19 cellular contexts compared by ENCODE assay signal in genomic region chr18:77078671-77079070, GRCh38. TPM values are rescaled to one million over a fixed set of nuclear protein-coding genes. Genes with fewer than 3 reads are reported as not detected.
DNase-seq lines count a peak whose midpoint lies in the region; TF ChIP-seq lines count a peak whose summit lies in the region.
"Had no signal": no experiment of that assay in that cellular context is flagged by ENCODE, and none has a peak within 500 bp of the region (broad histone marks: within the 10 kb centered on the region; RNA-seq: fewer than 3 reads in every experiment).

No MANE protein-coding gene starts in this region.

- peak overlapping the region; percentile 13 for H3K27ac Mint-ChIP-seq in activated CD4-positive, alpha-beta T cell treated with anti-CD3 and anti-CD28 coated beads, Interleukin-2, amount 10 ng/mL, durations not matched to agents 7 days and 5 days
- H3K27ac Mint-ChIP-seq in activated CD4-positive, alpha-beta T cell treated with anti-CD3 and anti-CD28 coated beads, Interleukin-2, amount 10 ng/mL, durations not matched to agents 24 days and 14 days = no peak overlapping the region
- H3K27ac Mint-ChIP-seq in immature natural killer cell = peak overlapping the region; percentile 84 to 95 (median 93)

- no peaks in the 10 kb centered on the region for H3K27me3 ChIP-seq in smooth muscle cell (ENCODE audit: low read depth)
- H3K27me3 ChIP-seq in MM.1S (replicated peaks; ENCODE audit: insufficient read depth, low read length) = no peaks in the 10 kb centered on the region
- H3K27me3 ChIP-seq: cardiac muscle cell, hepatocyte had no signal

- H3K4me1 Mint-ChIP-seq in activated CD4-positive, alpha-beta T cell treated with anti-CD3 and anti-CD28 coated beads, Interleukin-2, amount 10 ng/mL, durations not matched to agents 7 days and 5 days = peaks cover 71% of the 10 kb centered on the region
- peaks cover 60% of the 10 kb centered on the region for H3K4me1 Mint-ChIP-seq in activated CD4-positive, alpha-beta T cell treated with anti-CD3 and anti-CD28 coated beads, Interleukin-2, amount 10 ng/mL, durations not matched to agents 24 days and 14 days
- peaks cover 94 to 100% of the 10 kb centered on the region in 2 donors for H3K4me1 Mint-ChIP-seq in immature natural killer cell

- H3K79me2 ChIP-seq in smooth muscle cell (ENCODE audit: low read depth) = no peaks in the 10 kb centered on the region
- H3K79me2 ChIP-seq in MM.1S (ENCODE audit: low read length) = peaks cover 5% of the 10 kb centered on the region; the same call in 1 of the 2 replicates

- H2AFZ ChIP-seq in smooth muscle cell (ENCODE audit: low read depth) (no peak overlapping the region), MM.1S (ENCODE audit: low read length) (no peak overlapping the region)
- H2AFZ ChIP-seq: hepatocyte had no signal

- no peaks in the 10 kb centered on the region for H3K4me1 ChIP-seq in smooth muscle cell (ENCODE audit: low read depth)
- peaks cover 14% of the 10 kb centered on the region; the same call in 1 of the 2 replicates for H3K4me1 ChIP-seq in MM.1S (ENCODE audit: low read length)

- H3K9me2 ChIP-seq in MM.1S (replicated peaks; ENCODE audit: insufficient read depth, low read length) = no peaks in the 10 kb centered on the region

- no peaks in the 10 kb centered on the region for H3K9me3 Mint-ChIP-seq in activated CD4-positive, alpha-beta T cell treated with anti-CD3 and anti-CD28 coated beads, Interleukin-2, amount 10 ng/mL, durations not matched to agents 7 days and 5 days
- no peaks in the 10 kb centered on the region for H3K9me3 Mint-ChIP-seq in activated CD4-positive, alpha-beta T cell treated with anti-CD3 and anti-CD28 coated beads, Interleukin-2, amount 10 ng/mL, durations not matched to agents 24 days and 14 days
- H3K9me3 Mint-ChIP-seq in immature natural killer cell = no peaks in the 10 kb centered on the region

- no peak for DNase-seq in activated CD4-positive, alpha-beta T cell treated with anti-CD3 and anti-CD28 coated beads, Interleukin-2, amount 10 ng/mL, durations not matched to agents 7 days and 5 days
- DNase-seq in activated CD4-positive, alpha-beta T cell treated with anti-CD3 and anti-CD28 coated beads, Interleukin-2, amount 10 ng/mL, durations not matched to agents 24 days and 14 days = no peak
- DNase-seq in RWPE1 (ENCODE audit: low spot score) = no peak
- no peak for DNase-seq in immature natural killer cell
- no peak for DNase-seq in smooth muscle cell (lab: John Stamatoyannopoulos, UW; ENCODE audit: unreplicated experiment)
- no peak for DNase-seq in stimulated activated naive CD4-positive, alpha-beta T cell (lab: John Stamatoyannopoulos, UW)
- DNase-seq in DMS79 (lab: John Stamatoyannopoulos, UW) = no peak
- no peak for DNase-seq in MM.1S
- DNase-seq: activated CD4-positive, alpha-beta T cell treated with anti-CD3 and anti-CD28 coated beads, Interleukin-2, amount 50 U/mL, for 4 hours; activated naive CD4-positive, alpha-beta T cell treated with Interleukin-2 at 50 U/mL for 16 hours; left ventricle myocardium inferior; NCI-H1092 treated with DMSO at 0.1 percent for 48 hours; NCI-H226; occipital lobe; small intestine had no signal

- no peaks in the 10 kb centered on the region for H3K9me3 ChIP-seq in smooth muscle cell (replicated peaks; ENCODE audit: low read depth)
- no peaks in the 10 kb centered on the region for H3K9me3 ChIP-seq in MM.1S (replicated peaks; ENCODE audit: insufficient read depth, low read length)
- H3K9me3 ChIP-seq: left ventricle myocardium inferior had no signal

- H3K9ac ChIP-seq in smooth muscle cell (ENCODE audit: low read depth) = peak overlapping the region; percentile 33
- no peak overlapping the region for H3K9ac ChIP-seq in MM.1S (ENCODE audit: low read length)

- H3K4me3 Mint-ChIP-seq in activated CD4-positive, alpha-beta T cell treated with anti-CD3 and anti-CD28 coated beads, Interleukin-2, amount 10 ng/mL, durations not matched to agents 7 days and 5 days = no peak overlapping the region
- H3K4me3 Mint-ChIP-seq in activated CD4-positive, alpha-beta T cell treated with anti-CD3 and anti-CD28 coated beads, Interleukin-2, amount 10 ng/mL, durations not matched to agents 24 days and 14 days = no peak overlapping the region
- peak overlapping the region in 3 of 5 donors; percentile 2 to 58 (median 43) for H3K4me3 Mint-ChIP-seq in immature natural killer cell

- H3K4me3 ChIP-seq in smooth muscle cell (no peak overlapping the region), MM.1S (ENCODE audit: low read length) (no peak overlapping the region)
- H3K4me3 ChIP-seq: cardiac muscle cell, hepatocyte, left ventricle myocardium inferior had no signal

- H3K36me3 ChIP-seq in smooth muscle cell (ENCODE audit: low read depth) = no peaks in the 10 kb centered on the region
- H3K36me3 ChIP-seq in MM.1S (replicated peaks; ENCODE audit: insufficient read depth, low read length) = no peaks in the 10 kb centered on the region
- H3K36me3 ChIP-seq: cardiac muscle cell, left ventricle myocardium inferior had no signal

- H3K27ac ChIP-seq in RWPE1 (peak overlapping the region; percentile 13), smooth muscle cell (ENCODE audit: low read depth) (peak overlapping the region; percentile 67), MM.1S (ENCODE audit: low read length) (no peak overlapping the region)
- H3K27ac ChIP-seq: 22Rv1, cardiac muscle cell, epithelial cell of prostate, hepatocyte, left ventricle myocardium inferior had no signal

- no peak for TF ChIP-seq CTCF in RWPE1 (conservative IDR thresholded peaks at IDR 0.05; ENCODE audit: low read depth)
- TF ChIP-seq CTCF in smooth muscle cell (IDR thresholded peaks at IDR 0.05; ENCODE audit: borderline replicate concordance, insufficient read depth, poor library complexity, severe bottlenecking) = no peak
- no peak for TF ChIP-seq CTCF in MM.1S (IDR thresholded peaks at IDR 0.05; ENCODE audit: low read length)

- intact Hi-C loops in activated CD4-positive, alpha-beta T cell treated with anti-CD3 and anti-CD28 coated beads, Interleukin-2, amount 10 ng/mL, durations not matched to agents 24 days and 14 days (cut with micrococcal nuclease) = no loop called here

- CTCF ChIA-PET in activated CD4-positive, alpha-beta T cell treated with anti-CD3 and anti-CD28 coated beads, Interleukin-2, amount 10 ng/mL, durations not matched to agents 7 days and 5 days (lab: Charles Lee) = interaction anchor here (1.2 to 2.4 kb wide), 3 partner anchors 9 to 45 kb away, joined by 3 to 5 read pairs (median 3); no protein-coding TSS in a partner anchor
- CTCF ChIA-PET in RWPE1 (lab: Yijun Ruan, JAX) = no interaction called here

- no peaks in the 10 kb centered on the region for H3F3A ChIP-seq in smooth muscle cell (ENCODE audit: low read depth)
- peaks cover 15% of the 10 kb centered on the region for H3F3A ChIP-seq in MM.1S (ENCODE audit: insufficient read depth, low read length)

- POLR2A ChIA-PET in activated CD4-positive, alpha-beta T cell treated with anti-CD3 and anti-CD28 coated beads, Interleukin-2, amount 10 ng/mL, durations not matched to agents 7 days and 5 days (lab: Charles Lee) = no interaction called here
- POLR2A ChIA-PET in RWPE1 (lab: Yijun Ruan, JAX; ENCODE audit: low non-redundant PET) = no interaction called here

- 86% methylated on average over 5 of the region's 5 CpGs for WGBS in smooth muscle cell (ENCODE audit: low lambda C conversion rate)

- H4K20me1 ChIP-seq in smooth muscle cell (ENCODE audit: low read depth) (no peaks in the 10 kb centered on the region), MM.1S (ENCODE audit: insufficient read depth, low read length) (no peaks in the 10 kb centered on the region)

- peak overlapping the region; percentile 15 for H3K4me2 ChIP-seq in smooth muscle cell
- no peak overlapping the region for H3K4me2 ChIP-seq in MM.1S (ENCODE audit: low read depth, low read length)
- H3K4me2 ChIP-seq: hepatocyte had no signal

- peaks cover 64% of the 10 kb centered on the region for H3K36me3 Mint-ChIP-seq in activated CD4-positive, alpha-beta T cell treated with anti-CD3 and anti-CD28 coated beads, Interleukin-2, amount 10 ng/mL, durations not matched to agents 7 days and 5 days (ENCODE audit: low read depth)
- H3K36me3 Mint-ChIP-seq in activated CD4-positive, alpha-beta T cell treated with anti-CD3 and anti-CD28 coated beads, Interleukin-2, amount 10 ng/mL, durations not matched to agents 24 days and 14 days (ENCODE audit: low read depth) = peaks cover 35% of the 10 kb centered on the region
- peaks cover 9 to 24% (median 17%) of the 10 kb centered on the region in 3 donors for H3K36me3 Mint-ChIP-seq in immature natural killer cell

- no peaks in the 10 kb centered on the region for H3K27me3 Mint-ChIP-seq in activated CD4-positive, alpha-beta T cell treated with anti-CD3 and anti-CD28 coated beads, Interleukin-2, amount 10 ng/mL, durations not matched to agents 7 days and 5 days
- H3K27me3 Mint-ChIP-seq in activated CD4-positive, alpha-beta T cell treated with anti-CD3 and anti-CD28 coated beads, Interleukin-2, amount 10 ng/mL, durations not matched to agents 24 days and 14 days = no peaks in the 10 kb centered on the region
- H3K27me3 Mint-ChIP-seq in immature natural killer cell (ENCODE audit: low read depth in 3 of 3) = peaks cover 0 to 25% (median 11%) of the 10 kb centered on the region in 3 donors

RNA-seq across cellular contexts. Expression of gene MBP, which starts 53.9 kb away (rescaled TPM):
- 100 to 1,000 TPM; 111 to 133 TPM for total RNA-seq in activated CD4-positive, alpha-beta T cell treated with anti-CD3 and anti-CD28 coated beads, Interleukin-2, amount 10 ng/mL, durations not matched to agents 7 days and 5 days
- total RNA-seq in activated CD4-positive, alpha-beta T cell treated with anti-CD3 and anti-CD28 coated beads, Interleukin-2, amount 10 ng/mL, durations not matched to agents 24 days and 14 days = 60.2 and 63.1 TPM in 2 replicates
- 100 to 1,000 TPM; 187 to 403 (median 297) TPM for polyA plus RNA-seq in immature natural killer cell
- 4.5 and 5.1 TPM in 2 replicates for total RNA-seq in smooth muscle cell
- 1.4 and 6.3 TPM in 2 replicates for polyA plus RNA-seq in smooth muscle cell

Comparison
In these comparisons a context has a peak if more than half of its experiments do, and no peak if none do; other contexts are left out.
1. H3K4me3 Mint-ChIP-seq: peak in immature natural killer cell (3 of 5); none in activated CD4-positive, alpha-beta T cell treated with anti-CD3 and anti-CD28 coated beads, Interleukin-2, amount 10 ng/mL, durations not matched to agents 7 days and 5 days (single experiment) and activated CD4-positive, alpha-beta T cell treated with anti-CD3 and anti-CD28 coated beads, Interleukin-2, amount 10 ng/mL, durations not matched to agents 24 days and 14 days (single experiment).